ENCODE assay signal across 15 cellular contexts in genomic region chr14:31269599-31270195, GRCh38.
DNase-seq lines count a peak whose midpoint lies in the region; ATAC-seq and TF ChIP-seq lines count a peak whose summit lies in the region.
"Had no signal": no experiment of that assay in that cellular context is flagged by ENCODE, and none has a peak within 500 bp of the region (broad histone marks: within the 10 kb centered on the region; RNA-seq: fewer than 3 reads in every experiment).

No MANE protein-coding gene starts in this region.

- H3K9me3 ChIP-seq in SK-N-MC (ENCODE audit: low read depth, low read length), result no peaks in the 10 kb centered on the region
- H3K9me3 ChIP-seq: MG63, SJSA1 had no signal

- H3K27ac Mint-ChIP-seq in nephron (peak overlapping the region in 2 of 3 experiments; percentile 2 to 60), CD14-positive monocyte (no peak overlapping the region)

- no peaks in the 10 kb centered on the region for H3K36me3 Mint-ChIP-seq in nephron (ENCODE audit: low read depth)
- peaks cover 0 to 4% of the 10 kb centered on the region in 2 donors for H3K36me3 Mint-ChIP-seq in CD14-positive monocyte

- H3K9me3 Mint-ChIP-seq in nephron, result peaks cover 12% of the 10 kb centered on the region
- peaks cover 3 to 14% (median 9%) of the 10 kb centered on the region in 7 donors for H3K9me3 Mint-ChIP-seq in CD14-positive monocyte

- ATAC-seq in GM21576 (IDR thresholded peaks at IDR 0.05; ENCODE audit: unreplicated experiment), result no peak
- ATAC-seq: PC-3 had no signal

- H3K4me1 Mint-ChIP-seq in nephron (peaks cover 12% of the 10 kb centered on the region), CD14-positive monocyte (peaks cover 5% of the 10 kb centered on the region)

- H3K27ac ChIP-seq in SK-N-MC, result peak overlapping the region; percentile 40
- H3K27ac ChIP-seq: KMS-11, SJSA1 had no signal

- H3K36me3 ChIP-seq in SK-N-MC (ENCODE audit: insufficient read depth, low read length), result no peaks in the 10 kb centered on the region
- H3K36me3 ChIP-seq: MG63, SJSA1 had no signal

- TF ChIP-seq CTCF in nephron (IDR thresholded peaks at IDR 0.05; ENCODE audit: unreplicated experiment in 3 of 3), result no peak
- TF ChIP-seq CTCF in CD14-positive monocyte (IDR thresholded peaks at IDR 0.05), result no peak

- H3K4me3 Mint-ChIP-seq in nephron (no peak overlapping the region), CD14-positive monocyte (no peak overlapping the region)

- intact Hi-C loops in CD14-positive monocyte (cut with micrococcal nuclease), result no loop called here

- no peak overlapping the region for H3K4me3 ChIP-seq in SK-N-MC
- H3K4me3 ChIP-seq: MG63, SJSA1 had no signal

- no peak overlapping the region for H3K9ac ChIP-seq in SK-N-MC (ENCODE audit: insufficient read length)
- H3K9ac ChIP-seq: KMS-11 had no signal

- DNase-seq in NCI-H526 (lab: John Stamatoyannopoulos, UW), result peak; percentile 7 to 15
- no peak for DNase-seq in NCI-H526 treated with DMSO at 0.1 percent for 48 hours (lab: John Stamatoyannopoulos, UW)
- no peak for DNase-seq in SK-N-MC (ENCODE audit: low read depth, low spot score)
- peak; percentile 38 for DNase-seq in fibroblast of peridontal ligament (ENCODE audit: extremely low read depth)
- DNase-seq in GM19238 (ENCODE audit: insufficient read length, low spot score), result no peak
- no peak for DNase-seq in CD14-positive monocyte (ENCODE audit: low spot score)
- DNase-seq: GDM1, NCI-H1105 treated with DMSO at 0.1 percent for 48 hours, NCI-H2029, PC-3 had no signal

- H3K27me3 Mint-ChIP-seq in nephron (ENCODE audit: low read depth), result no peaks in the 10 kb centered on the region
- H3K27me3 Mint-ChIP-seq in CD14-positive monocyte (ENCODE audit: low read depth in 3 of 3), result peaks cover 0 to 6% (median 0%) of the 10 kb centered on the region in 3 donors

Comparison
In these comparisons a context has a peak if more than half of its experiments do, and no peak if none do; other contexts are left out.
1. DNase-seq: peak in NCI-H526 (2 of 2) and fibroblast of peridontal ligament (single experiment); none in NCI-H526 treated with DMSO at 0.1 percent for 48 hours (single experiment), SK-N-MC (single experiment), GM19238 (single experiment) and CD14-positive monocyte (single experiment).
2. H3K27ac Mint-ChIP-seq: peak in nephron (2 of 3); none in CD14-positive monocyte (0 of 7).